Comparison of ENCODE assay signal across 12 cellular contexts in the genomic region with DNA sequence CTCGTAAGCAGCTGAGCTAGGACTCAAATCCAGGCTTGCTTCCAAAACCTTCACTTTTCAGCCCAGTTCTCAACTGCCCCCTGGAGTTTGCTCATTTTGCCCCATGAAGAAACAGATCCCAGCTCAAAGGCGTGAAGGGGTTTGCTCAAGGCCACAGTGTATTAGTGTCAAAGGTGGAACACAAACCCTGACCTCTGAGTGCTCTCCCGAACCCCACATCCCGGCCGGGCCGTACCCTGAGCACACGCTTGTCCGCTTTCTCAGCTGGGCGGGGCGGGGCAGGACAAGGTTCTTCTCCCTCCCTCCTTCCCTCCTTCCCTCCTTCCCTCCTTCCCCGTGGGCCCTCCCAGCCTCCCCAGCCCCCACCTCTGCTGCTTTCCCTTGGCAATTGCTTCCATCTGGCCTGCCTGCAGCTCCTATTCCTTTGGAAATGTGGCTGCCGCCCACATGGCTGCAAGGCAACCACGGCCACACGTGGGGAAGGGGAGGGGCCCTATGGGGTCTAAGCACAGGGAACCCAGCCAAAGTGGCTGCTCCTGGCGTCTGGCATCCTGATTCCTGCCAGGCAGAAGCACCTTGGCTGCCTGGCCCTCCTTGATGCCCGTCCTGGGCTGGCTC. TPM values are rescaled to one million over a fixed set of nuclear protein-coding genes. Genes with fewer than 3 reads are reported as not detected.
DNase-seq lines count a peak whose midpoint lies in the region; ATAC-seq, FAIRE-seq and TF ChIP-seq lines count a peak whose summit lies in the region.
"Had no signal": no experiment of that assay in that cellular context is flagged by ENCODE, and none has a peak within 500 bp of the region (broad histone marks: within the 10 kb centered on the region; RNA-seq: fewer than 3 reads in every experiment).

No MANE protein-coding gene starts in this region.

- peak; percentile 4 for TF ChIP-seq CTCF in AG04449 (IDR thresholded peaks at IDR 0.05; ENCODE audit: insufficient read depth, low read length, missing control alignments)
- TF ChIP-seq CTCF in endothelial cell of umbilical vein (IDR thresholded peaks at IDR 0.05; ENCODE audit: extremely low read depth in 1 of 2, insufficient read depth in 1 of 2, low read depth in 1 of 2, low read length in 2 of 2) = no peak

- H3K9me3 Mint-ChIP-seq in naive thymus-derived CD8-positive, alpha-beta T cell = peaks cover 0 to 1% (median 0%) of the 10 kb centered on the region in 9 donors
- H3K9me3 Mint-ChIP-seq: dendritic cell treated with granulocyte-macrophage colony-stimulating factor and Interleukin-4, amounts not matched to agents 40 ng/mL and 50 ng/mL, for 4 days had no signal

- H3K9ac ChIP-seq in endothelial cell of umbilical vein (replicated peaks; ENCODE audit: extremely low read depth, insufficient read depth, low read length) = no peak overlapping the region
- H3K9ac ChIP-seq: BLaER1 treated with 17β-estradiol and CSF1 and Interleukin-3, amounts not matched to agents 10 nM and 100 nM had no signal

- BruUV-seq in endothelial cell of umbilical vein (replicated peaks; lab: Mats Ljungman, UMichigan) = no TSS peak

- no peaks in the 10 kb centered on the region for H3K36me3 ChIP-seq in endothelial cell of umbilical vein (ENCODE audit: control insufficient read depth in 2 of 2, extremely low read depth in 1 of 2, insufficient read depth in 2 of 2, low read length in 2 of 2)
- H3K36me3 ChIP-seq: BLaER1 treated with 17β-estradiol and CSF1 and Interleukin-3, amounts not matched to agents 10 nM and 100 nM had no signal

- H3K9me3 ChIP-seq in endothelial cell of umbilical vein (replicated peaks; ENCODE audit: control insufficient read depth, insufficient read depth, low read length) = no peaks in the 10 kb centered on the region
- H3K9me3 ChIP-seq: BLaER1 treated with 17β-estradiol and CSF1 and Interleukin-3, amounts not matched to agents 10 nM and 100 nM had no signal

- H3K4me1 Mint-ChIP-seq in naive thymus-derived CD8-positive, alpha-beta T cell = peaks cover 7 to 25% (median 15%) of the 10 kb centered on the region in 4 donors

- DNase-seq in AG04449 (ENCODE audit: low read depth, low spot score) = no peak
- peak; percentile 80 for DNase-seq in NCI-H2196 (lab: John Stamatoyannopoulos, UW; ENCODE audit: unreplicated experiment)
- DNase-seq in endothelial cell of umbilical vein (ENCODE audit: low read depth, low spot score) = no peak
- DNase-seq in middle frontal gyrus (ENCODE audit: extremely low spot score, low spot score) = peak; percentile 55
- no peak for DNase-seq in stimulated activated naive CD4-positive, alpha-beta T cell (lab: John Stamatoyannopoulos, UW)
- no peak for DNase-seq in naive thymus-derived CD8-positive, alpha-beta T cell
- DNase-seq: PC-3; stimulated activated CD4-positive, alpha-beta T cell treated with anti-CD3 and anti-CD28 coated beads, Interleukin-1b, Interleukin-23, amount 100 ng/mL, for 48 hours had no signal

- H3K79me2 ChIP-seq in endothelial cell of umbilical vein (ENCODE audit: control insufficient read depth, insufficient read depth, low read length) = peaks cover 7% of the 10 kb centered on the region

- no peak for ATAC-seq in naive thymus-derived CD8-positive, alpha-beta T cell
- no peak for ATAC-seq in GM18868 (IDR thresholded peaks at IDR 0.05; ENCODE audit: unreplicated experiment)
- ATAC-seq in HG03135 (IDR thresholded peaks at IDR 0.05; ENCODE audit: unreplicated experiment) = no peak
- ATAC-seq: PC-3 had no signal

- H4K20me1 ChIP-seq in endothelial cell of umbilical vein (replicated peaks; ENCODE audit: control insufficient read depth, extremely low read depth, insufficient read depth, low read length) = no peaks in the 10 kb centered on the region

- no peak overlapping the region for H3K27ac Mint-ChIP-seq in naive thymus-derived CD8-positive, alpha-beta T cell
- H3K27ac Mint-ChIP-seq: dendritic cell treated with granulocyte-macrophage colony-stimulating factor and Interleukin-4, amounts not matched to agents 40 ng/mL and 50 ng/mL, for 4 days had no signal

- no peak overlapping the region for H3K4me2 ChIP-seq in endothelial cell of umbilical vein (ENCODE audit: insufficient read depth, low read length)

- peaks cover 10% of the 10 kb centered on the region for H3K4me1 ChIP-seq in endothelial cell of umbilical vein (ENCODE audit: control insufficient read depth, extremely low read depth, insufficient read depth, low read length)

- no peak overlapping the region for H3K27ac ChIP-seq in endothelial cell of umbilical vein (ENCODE audit: insufficient read depth, low read depth, low read length)
- H3K27ac ChIP-seq: BLaER1 treated with 17β-estradiol and CSF1 and Interleukin-3, amounts not matched to agents 10 nM and 100 nM had no signal

- FAIRE-seq in endothelial cell of umbilical vein (lab: Jason Lieb, UNC) = peak; percentile 12

- no peak overlapping the region for H3K4me3 Mint-ChIP-seq in naive thymus-derived CD8-positive, alpha-beta T cell
- H3K4me3 Mint-ChIP-seq: dendritic cell treated with granulocyte-macrophage colony-stimulating factor and Interleukin-4, amounts not matched to agents 40 ng/mL and 50 ng/mL, for 4 days had no signal

- no peaks in the 10 kb centered on the region for H3K36me3 Mint-ChIP-seq in naive thymus-derived CD8-positive, alpha-beta T cell

- no peaks in the 10 kb centered on the region for H3K27me3 Mint-ChIP-seq in naive thymus-derived CD8-positive, alpha-beta T cell
- H3K27me3 Mint-ChIP-seq: dendritic cell treated with granulocyte-macrophage colony-stimulating factor and Interleukin-4, amounts not matched to agents 40 ng/mL and 50 ng/mL, for 4 days had no signal

- H2AFZ ChIP-seq in endothelial cell of umbilical vein (ENCODE audit: low read depth, low read length) = no peak overlapping the region

- H3K4me3 ChIP-seq in AG04449 (ENCODE audit: low read depth, low read length) = peak overlapping the region; percentile 20; the same call in 1 of the 2 replicates
- H3K4me3 ChIP-seq in endothelial cell of umbilical vein (replicated peaks in 1 of 3; ENCODE audit: insufficient read depth in 1 of 3, low read depth in 1 of 3, low read length in 3 of 3) = no peak overlapping the region
- H3K4me3 ChIP-seq: BLaER1 treated with 17β-estradiol and CSF1 and Interleukin-3, amounts not matched to agents 10 nM and 100 nM had no signal

- POLR2A ChIA-PET in AG04449 (lab: Yijun Ruan, JAX) = no interaction called here
- POLR2A ChIA-PET in endothelial cell of umbilical vein (lab: Charles Lee) = no interaction called here
- POLR2A ChIA-PET in naive thymus-derived CD8-positive, alpha-beta T cell (lab: Charles Lee) = no interaction called here

- dilution Hi-C loops in endothelial cell of umbilical vein (cut with MboI; ENCODE audit: extremely low pct_ligation_motif_present, low sequenced_read_pairs) = no loop called here

- intact Hi-C loops in endothelial cell of umbilical vein (cut with micrococcal nuclease) = no loop called here

- CTCF ChIA-PET in AG04449 (lab: Yijun Ruan, JAX) = interaction anchor here (0.8 to 8.1 kb wide), 10 partner anchors 10 to 123 kb away, joined by 3 to 47 read pairs (median 4); no protein-coding TSS in a partner anchor
- CTCF ChIA-PET in endothelial cell of umbilical vein (lab: Charles Lee) = interaction anchor here (0.9 to 3.1 kb wide), 4 partner anchors 34 to 121 kb away, joined by 3 to 14 read pairs (median 4); no protein-coding TSS in a partner anchor

- TF ChIP-seq POLR2A in endothelial cell of umbilical vein (IDR thresholded peaks at IDR 0.05; ENCODE audit: low read depth, low read length) = no peak

- no peaks in the 10 kb centered on the region for H3K27me3 ChIP-seq in endothelial cell of umbilical vein (ENCODE audit: control insufficient read depth in 2 of 2, insufficient read depth in 2 of 2, low read length in 2 of 2)
- H3K27me3 ChIP-seq: BLaER1 treated with 17β-estradiol and CSF1 and Interleukin-3, amounts not matched to agents 10 nM and 100 nM had no signal

- H3K9me1 ChIP-seq in endothelial cell of umbilical vein (replicated peaks; ENCODE audit: control insufficient read depth, extremely low read depth, insufficient read depth, low read length) = no peaks in the 10 kb centered on the region

TF ChIP-seq in endothelial cell of umbilical vein, 7 proteins besides CTCF, POLR2A, EP300 and RAD21 (continues in another document):
- TF ChIP-seq POLR2AphosphoS5 (IDR thresholded peaks at IDR 0.05; ENCODE audit: insufficient read depth, low read depth, low read length) (no peak), MAX (IDR thresholded peaks at IDR 0.05; ENCODE audit: insufficient read depth, insufficient read length) (no peak), GATA2 (IDR thresholded peaks at IDR 0.05; ENCODE audit: insufficient read depth, insufficient read length, low read depth, low read length) (no peak), MYC (IDR thresholded peaks at IDR 0.05; ENCODE audit: low read depth, low read length) (no peak), EZH2 (IDR thresholded peaks at IDR 0.05; ENCODE audit: borderline replicate concordance, low read depth, low read length, severe bottlenecking) (no peak)

RNA-seq across cellular contexts. Expression of gene ST3GAL4, which starts 4.1 kb away (rescaled TPM):
- total RNA-seq in endothelial cell of umbilical vein = 17.7 and 21.1 TPM in 2 replicates
- polyA plus RNA-seq in endothelial cell of umbilical vein = 19.4 and 20.8 TPM in 2 replicates
- polyA plus RNA-seq in endothelial cell of umbilical vein (2011; cell fraction: cytosol; rRNA removed) = 22.6 and 25.1 TPM in 2 replicates
- 18.4 and 19.5 TPM in 2 replicates for polyA plus RNA-seq in endothelial cell of umbilical vein (2011; cell fraction: nucleus; rRNA removed)
- polyA plus RNA-seq in endothelial cell of umbilical vein (2012) = 14.4 and 15.3 TPM in 2 replicates
- 15.2 and 21.4 TPM in 2 replicates for polyA minus RNA-seq in endothelial cell of umbilical vein
- polyA minus RNA-seq in endothelial cell of umbilical vein (2011; cell fraction: cytosol; rRNA and poly(A)+ RNA removed) = 28.7 TPM
- polyA minus RNA-seq in endothelial cell of umbilical vein (2011; cell fraction: nucleus; rRNA and poly(A)+ RNA removed) = 8.4 and 8.9 TPM in 2 replicates
- 1 to 10 TPM; 1.1 to 1.9 TPM for total RNA-seq in naive thymus-derived CD8-positive, alpha-beta T cell
- polyA plus RNA-seq in naive thymus-derived CD8-positive, alpha-beta T cell = 1 to 10 TPM; 2.1 to 6.6 (median 2.7) TPM

RNA-seq across cellular contexts. Expression of gene DCPS, which starts 55.7 kb away (rescaled TPM):
- total RNA-seq in endothelial cell of umbilical vein = 19.6 and 21.8 TPM in 2 replicates
- polyA plus RNA-seq in endothelial cell of umbilical vein = 34.2 and 36.0 TPM in 2 replicates
- polyA plus RNA-seq in endothelial cell of umbilical vein (2011; cell fraction: cytosol; rRNA removed) = 30.7 and 37.0 TPM in 2 replicates
- polyA plus RNA-seq in endothelial cell of umbilical vein (2011; cell fraction: nucleus; rRNA removed) = 13.5 and 15.9 TPM in 2 replicates
- 20.9 and 24.0 TPM in 2 replicates for polyA plus RNA-seq in endothelial cell of umbilical vein (2012)
- 14.7 and 15.8 TPM in 2 replicates for polyA minus RNA-seq in endothelial cell of umbilical vein
- polyA minus RNA-seq in endothelial cell of umbilical vein (2011; cell fraction: cytosol; rRNA and poly(A)+ RNA removed) = 28.3 TPM
- polyA minus RNA-seq in endothelial cell of umbilical vein (2011; cell fraction: nucleus; rRNA and poly(A)+ RNA removed) = 4.0 and 4.2 TPM in 2 replicates
- 10 to 100 TPM; 13.9 to 17.4 TPM for total RNA-seq in naive thymus-derived CD8-positive, alpha-beta T cell
- polyA plus RNA-seq in naive thymus-derived CD8-positive, alpha-beta T cell = 10 to 100 TPM; 36.7 to 47.2 (median 37.3) TPM

Comparison
In these comparisons a context has a peak if more than half of its experiments do, and no peak if none do; other contexts are left out.
1. DNase-seq: peak in NCI-H2196 (single experiment) and middle frontal gyrus (single experiment); none in AG04449 (single experiment), endothelial cell of umbilical vein (single experiment), stimulated activated naive CD4-positive, alpha-beta T cell (0 of 6) and naive thymus-derived CD8-positive, alpha-beta T cell (0 of 10).